1 cellular context compared by ENCODE assay signal in the genomic region with DNA sequence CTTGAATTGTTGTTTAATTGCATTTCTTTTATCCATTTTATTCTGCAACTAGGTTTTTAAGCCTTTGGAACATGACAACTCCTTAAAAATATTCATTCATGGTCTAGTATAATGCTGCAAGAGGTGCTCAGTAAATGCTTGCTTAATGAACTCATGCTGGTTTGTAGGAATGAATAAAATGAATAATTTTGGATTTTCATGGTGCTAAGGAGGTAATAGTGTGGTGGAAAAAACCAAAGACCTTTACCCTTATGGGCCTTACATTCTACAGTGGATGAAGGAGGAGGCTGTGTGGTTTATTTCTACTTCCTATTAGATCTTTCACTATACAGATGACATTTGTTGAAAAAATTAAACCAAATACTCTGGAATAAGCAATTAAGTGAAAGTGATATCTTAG.
TF ChIP-seq lines count a peak whose summit lies in the region.

No MANE protein-coding gene starts in this region.

TF ChIP-seq in IMR-90, 13 proteins besides CTCF, POLR2A, EP300 and RAD21:
- TF ChIP-seq, protein P1, sequence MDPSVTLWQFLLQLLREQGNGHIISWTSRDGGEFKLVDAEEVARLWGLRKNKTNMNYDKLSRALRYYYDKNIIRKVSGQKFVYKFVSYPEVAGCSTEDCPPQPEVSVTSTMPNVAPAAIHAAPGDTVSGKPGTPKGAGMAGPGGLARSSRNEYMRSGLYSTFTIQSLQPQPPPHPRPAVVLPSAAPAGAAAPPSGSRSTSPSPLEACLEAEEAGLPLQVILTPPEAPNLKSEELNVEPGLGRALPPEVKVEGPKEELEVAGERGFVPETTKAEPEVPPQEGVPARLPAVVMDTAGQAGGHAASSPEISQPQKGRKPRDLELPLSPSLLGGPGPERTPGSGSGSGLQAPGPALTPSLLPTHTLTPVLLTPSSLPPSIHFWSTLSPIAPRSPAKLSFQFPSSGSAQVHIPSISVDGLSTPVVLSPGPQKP (IDR thresholded peaks at IDR 0.05; ENCODE audit: borderline replicate concordance, low read depth, low read length) = no peak
- TF ChIP-seq CHD1 (IDR thresholded peaks at IDR 0.05; ENCODE audit: low read depth, low read length) = no peak
- no peak for TF ChIP-seq MXI1 (IDR thresholded peaks at IDR 0.05; ENCODE audit: borderline replicate concordance, low read depth, low read length)
- TF ChIP-seq CEBPB (IDR thresholded peaks at IDR 0.05; ENCODE audit: low read depth, low read length) = no peak; the same call in 1 of the 2 replicates
- no peak for TF ChIP-seq SMC3 (IDR thresholded peaks at IDR 0.05; ENCODE audit: low read depth, low read length)
- TF ChIP-seq BHLHE40 (IDR thresholded peaks at IDR 0.05; ENCODE audit: low read depth, low read length) = no peak
- TF ChIP-seq RCOR1 (IDR thresholded peaks at IDR 0.05; ENCODE audit: insufficient replicate concordance, low read length) = no peak
- TF ChIP-seq RFX5 (IDR thresholded peaks at IDR 0.05; ENCODE audit: low read depth, low read length) = no peak
- TF ChIP-seq MAFK (IDR thresholded peaks at IDR 0.05; ENCODE audit: low read depth, low read length) = no peak
- TF ChIP-seq USF2 (IDR thresholded peaks at IDR 0.05; ENCODE audit: low read depth, low read length) = no peak
- TF ChIP-seq NFE2L2 (IDR thresholded peaks at IDR 0.05; ENCODE audit: low read depth, low read length) = no peak
